In the genomic region with DNA sequence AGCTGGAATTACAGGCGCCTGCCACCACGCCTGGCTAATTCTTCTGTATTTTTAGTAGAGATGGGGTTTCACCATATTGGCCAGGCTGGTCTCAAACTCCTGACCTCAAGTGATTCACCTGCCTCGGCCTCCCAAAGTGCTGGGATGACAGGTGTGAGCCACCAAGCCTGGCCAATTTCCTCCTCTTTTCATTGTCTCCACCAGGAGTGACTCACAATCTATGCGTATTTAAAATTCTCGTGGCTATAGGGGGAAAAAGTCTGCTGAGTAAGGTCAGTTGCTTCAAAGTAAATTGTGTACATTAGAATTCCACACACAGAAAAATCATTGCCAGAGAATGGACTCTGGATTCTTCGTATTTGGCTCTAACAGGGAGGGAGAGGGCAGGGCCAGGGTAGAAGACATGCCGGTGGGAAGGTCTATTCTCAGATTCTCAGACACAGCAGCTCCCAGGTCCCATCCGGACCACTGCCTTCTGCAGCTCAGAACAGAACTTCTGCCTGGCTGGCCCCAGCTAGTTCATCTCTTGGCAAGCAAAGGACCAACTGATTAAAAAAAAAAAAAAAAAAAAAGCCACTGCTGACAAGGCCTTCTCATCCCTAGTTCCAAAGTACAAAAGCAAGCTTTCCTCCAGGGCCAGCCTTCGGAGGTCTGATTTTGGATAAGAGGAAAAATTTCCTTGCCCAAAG, we compare ENCODE assay signal across 1 cellular context.
TF ChIP-seq lines count a peak whose summit lies in the region.

No MANE protein-coding gene starts in this region.

TF ChIP-seq in HCT116, 20 proteins besides CTCF, POLR2A, EP300 and RAD21 (continued from another document):
- TF ChIP-seq, protein P1, sequence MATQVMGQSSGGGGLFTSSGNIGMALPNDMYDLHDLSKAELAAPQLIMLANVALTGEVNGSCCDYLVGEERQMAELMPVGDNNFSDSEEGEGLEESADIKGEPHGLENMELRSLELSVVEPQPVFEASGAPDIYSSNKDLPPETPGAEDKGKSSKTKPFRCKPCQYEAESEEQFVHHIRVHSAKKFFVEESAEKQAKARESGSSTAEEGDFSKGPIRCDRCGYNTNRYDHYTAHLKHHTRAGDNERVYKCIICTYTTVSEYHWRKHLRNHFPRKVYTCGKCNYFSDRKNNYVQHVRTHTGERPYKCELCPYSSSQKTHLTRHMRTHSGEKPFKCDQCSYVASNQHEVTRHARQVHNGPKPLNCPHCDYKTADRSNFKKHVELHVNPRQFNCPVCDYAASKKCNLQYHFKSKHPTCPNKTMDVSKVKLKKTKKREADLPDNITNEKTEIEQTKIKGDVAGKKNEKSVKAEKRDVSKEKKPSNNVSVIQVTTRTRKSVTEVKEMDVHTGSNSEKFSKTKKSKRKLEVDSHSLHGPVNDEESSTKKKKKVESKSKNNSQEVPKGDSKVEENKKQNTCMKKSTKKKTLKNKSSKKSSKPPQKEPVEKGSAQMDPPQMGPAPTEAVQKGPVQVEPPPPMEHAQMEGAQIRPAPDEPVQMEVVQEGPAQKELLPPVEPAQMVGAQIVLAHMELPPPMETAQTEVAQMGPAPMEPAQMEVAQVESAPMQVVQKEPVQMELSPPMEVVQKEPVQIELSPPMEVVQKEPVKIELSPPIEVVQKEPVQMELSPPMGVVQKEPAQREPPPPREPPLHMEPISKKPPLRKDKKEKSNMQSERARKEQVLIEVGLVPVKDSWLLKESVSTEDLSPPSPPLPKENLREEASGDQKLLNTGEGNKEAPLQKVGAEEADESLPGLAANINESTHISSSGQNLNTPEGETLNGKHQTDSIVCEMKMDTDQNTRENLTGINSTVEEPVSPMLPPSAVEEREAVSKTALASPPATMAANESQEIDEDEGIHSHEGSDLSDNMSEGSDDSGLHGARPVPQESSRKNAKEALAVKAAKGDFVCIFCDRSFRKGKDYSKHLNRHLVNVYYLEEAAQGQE (IDR thresholded peaks at IDR 0.05; ENCODE audit: low read depth) = no peak
- TF ChIP-seq EZH2 (IDR thresholded peaks at IDR 0.05) (no peak), ZFX (IDR thresholded peaks at IDR 0.05) (no peak), FOSL1 (IDR thresholded peaks at IDR 0.05; ENCODE audit: low read depth) (no peak), EGR1 (IDR thresholded peaks at IDR 0.05; ENCODE audit: low read depth) (no peak), ELF1 (IDR thresholded peaks at IDR 0.05; ENCODE audit: borderline replicate concordance, low read depth) (no peak), SRF (IDR thresholded peaks at IDR 0.05; ENCODE audit: low read depth) (no peak), TCF7L2 (IDR thresholded peaks at IDR 0.05; ENCODE audit: borderline replicate concordance, extremely low read depth, insufficient read depth, insufficient read length) (no peak), POLR2AphosphoS5 (IDR thresholded peaks at IDR 0.05; ENCODE audit: low read depth, low read length) (no peak), SP1 (IDR thresholded peaks at IDR 0.05; ENCODE audit: low read depth) (no peak)
- TF ChIP-seq, protein P2, sequence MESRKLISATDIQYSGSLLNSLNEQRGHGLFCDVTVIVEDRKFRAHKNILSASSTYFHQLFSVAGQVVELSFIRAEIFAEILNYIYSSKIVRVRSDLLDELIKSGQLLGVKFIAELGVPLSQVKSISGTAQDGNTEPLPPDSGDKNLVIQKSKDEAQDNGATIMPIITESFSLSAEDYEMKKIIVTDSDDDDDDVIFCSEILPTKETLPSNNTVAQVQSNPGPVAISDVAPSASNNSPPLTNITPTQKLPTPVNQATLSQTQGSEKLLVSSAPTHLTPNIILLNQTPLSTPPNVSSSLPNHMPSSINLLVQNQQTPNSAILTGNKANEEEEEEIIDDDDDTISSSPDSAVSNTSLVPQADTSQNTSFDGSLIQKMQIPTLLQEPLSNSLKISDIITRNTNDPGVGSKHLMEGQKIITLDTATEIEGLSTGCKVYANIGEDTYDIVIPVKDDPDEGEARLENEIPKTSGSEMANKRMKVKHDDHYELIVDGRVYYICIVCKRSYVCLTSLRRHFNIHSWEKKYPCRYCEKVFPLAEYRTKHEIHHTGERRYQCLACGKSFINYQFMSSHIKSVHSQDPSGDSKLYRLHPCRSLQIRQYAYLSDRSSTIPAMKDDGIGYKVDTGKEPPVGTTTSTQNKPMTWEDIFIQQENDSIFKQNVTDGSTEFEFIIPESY (IDR thresholded peaks at IDR 0.05; ENCODE audit: extremely low read depth, insufficient replicate concordance, low read length) = no peak
- TF ChIP-seq, protein P3, sequence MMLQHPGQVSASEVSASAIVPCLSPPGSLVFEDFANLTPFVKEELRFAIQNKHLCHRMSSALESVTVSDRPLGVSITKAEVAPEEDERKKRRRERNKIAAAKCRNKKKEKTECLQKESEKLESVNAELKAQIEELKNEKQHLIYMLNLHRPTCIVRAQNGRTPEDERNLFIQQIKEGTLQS (IDR thresholded peaks at IDR 0.05) = no peak
TF ChIP-seq in HCT116: peak in this region for 0.
